Comparison of ENCODE assay signal across 8 cellular contexts in genomic region chr15:81292516-81293001, GRCh38. TPM values are rescaled to one million over a fixed set of nuclear protein-coding genes. Genes with fewer than 3 reads are reported as not detected.
DNase-seq lines count a peak whose midpoint lies in the region; ATAC-seq and TF ChIP-seq lines count a peak whose summit lies in the region.

No MANE protein-coding gene starts in this region.

- H3K27me3 ChIP-seq in endodermal cell (ENCODE audit: control insufficient read depth, insufficient read depth, low read length, poor library complexity, severe bottlenecking) = no peaks in the 10 kb centered on the region
- peaks cover 23% of the 10 kb centered on the region for H3K27me3 ChIP-seq in HAP-1 (ENCODE audit: low read depth)

- CTCF ChIA-PET in activated naive CD4-positive, alpha-beta T cell treated with anti-CD3 and anti-CD28 coated beads, Interleukin-2, amount 10 ng/mL, durations not matched to agents 7 days and 5 days (lab: Charles Lee) = interaction anchor here (0.8 to 14.7 kb wide), 5 partner anchors 10 to 44 kb away, joined by 3 to 202 read pairs (median 4); no protein-coding TSS in a partner anchor
- CTCF ChIA-PET in MCF 10A (lab: Yijun Ruan, JAX) = interaction anchor here (1.4 to 4.8 kb wide), 3 partner anchors 17 to 118 kb away, joined by 3 to 33 read pairs (median 5); no protein-coding TSS in a partner anchor

- H3K4me1 Mint-ChIP-seq in activated naive CD4-positive, alpha-beta T cell treated with anti-CD3 and anti-CD28 coated beads, Interleukin-2, amount 10 ng/mL, durations not matched to agents 7 days and 5 days = peaks cover 79% of the 10 kb centered on the region
- peaks cover 7% of the 10 kb centered on the region for H3K4me1 Mint-ChIP-seq in endodermal cell
- peaks cover 11% of the 10 kb centered on the region for H3K4me1 Mint-ChIP-seq in MCF 10A (ENCODE audit: insufficient read depth, unreplicated experiment)

- no peaks in the 10 kb centered on the region for H3K4me1 ChIP-seq in endodermal cell (ENCODE audit: control insufficient read depth, insufficient read depth, low read length)
- H3K4me1 ChIP-seq in HAP-1 = no peaks in the 10 kb centered on the region

- H3K27ac Mint-ChIP-seq in activated naive CD4-positive, alpha-beta T cell treated with anti-CD3 and anti-CD28 coated beads, Interleukin-2, amount 10 ng/mL, durations not matched to agents 7 days and 5 days = peak overlapping the region; percentile 99
- no peak overlapping the region for H3K27ac Mint-ChIP-seq in endodermal cell
- H3K27ac Mint-ChIP-seq in MCF 10A (ENCODE audit: low read depth, unreplicated experiment) = no peak overlapping the region

- no TSS peak for BruUV-seq in MCF 10A (replicated peaks; lab: Mats Ljungman, UMichigan)

- no peak overlapping the region for H3K27ac ChIP-seq in endodermal cell (ENCODE audit: low read depth, low read length)

- intact Hi-C loops in left cardiac atrium (cut with DNase I) (no loop called here), left ventricle myocardium superior (cut with micrococcal nuclease) (no loop called here), MCF 10A (cut with micrococcal nuclease) (no loop called here)

- no peak for ATAC-seq in left cardiac atrium
- ATAC-seq in left ventricle myocardium superior = no peak
- peak; percentile 43 for ATAC-seq in HG03175 (IDR thresholded peaks at IDR 0.05; ENCODE audit: unreplicated experiment)

- peak overlapping the region; percentile 100 for H3K4me3 Mint-ChIP-seq in activated naive CD4-positive, alpha-beta T cell treated with anti-CD3 and anti-CD28 coated beads, Interleukin-2, amount 10 ng/mL, durations not matched to agents 7 days and 5 days
- H3K4me3 Mint-ChIP-seq in endodermal cell (no peak overlapping the region), MCF 10A (ENCODE audit: unreplicated experiment) (no peak overlapping the region)

- no peaks in the 10 kb centered on the region for H3K27me3 Mint-ChIP-seq in activated naive CD4-positive, alpha-beta T cell treated with anti-CD3 and anti-CD28 coated beads, Interleukin-2, amount 10 ng/mL, durations not matched to agents 7 days and 5 days
- H3K27me3 Mint-ChIP-seq in endodermal cell (ENCODE audit: insufficient read depth) (peaks cover 29% of the 10 kb centered on the region), MCF 10A (ENCODE audit: insufficient read depth, unreplicated experiment) (no peaks in the 10 kb centered on the region)

- H3K9me3 Mint-ChIP-seq in activated naive CD4-positive, alpha-beta T cell treated with anti-CD3 and anti-CD28 coated beads, Interleukin-2, amount 10 ng/mL, durations not matched to agents 7 days and 5 days = no peaks in the 10 kb centered on the region
- H3K9me3 Mint-ChIP-seq in endodermal cell (no peaks in the 10 kb centered on the region), MCF 10A (ENCODE audit: unreplicated experiment) (no peaks in the 10 kb centered on the region)

- H3K36me3 ChIP-seq in endodermal cell (ENCODE audit: control insufficient read depth, insufficient read depth, low read length) = no peaks in the 10 kb centered on the region
- H3K36me3 ChIP-seq in HAP-1 (replicated peaks) = no peaks in the 10 kb centered on the region

- TF ChIP-seq CTCF in endodermal cell (conservative IDR thresholded peaks at IDR 0.05) (no peak), MCF 10A (IDR thresholded peaks at IDR 0.05; ENCODE audit: unreplicated experiment) (no peak)

- in situ Hi-C loops in HAP-1 (cut with MboI; ENCODE audit: low sequenced_read_pairs) = no loop called here

- H3K4me3 ChIP-seq in endodermal cell (ENCODE audit: low read length) = no peak overlapping the region
- no peak overlapping the region for H3K4me3 ChIP-seq in HAP-1

- POLR2A ChIA-PET in MCF 10A (lab: Yijun Ruan, JAX) = no interaction called here

- DNase-seq in left cardiac atrium = peak; percentile 43
- no peak for DNase-seq in left ventricle myocardium superior
- DNase-seq in activated naive CD4-positive, alpha-beta T cell treated with anti-CD3 and anti-CD28 coated beads, Interleukin-2, amount 10 ng/mL, durations not matched to agents 7 days and 5 days = peak; percentile 66
- no peak for DNase-seq in NCI-H2029 treated with DMSO at 0.1 percent for 48 hours (lab: John Stamatoyannopoulos, UW)
- DNase-seq in endodermal cell = no peak
- DNase-seq in HAP-1 (ENCODE audit: low spot score in 2 of 2) = no peak
- DNase-seq in MCF 10A (ENCODE audit: unreplicated experiment) = no peak

- WGBS in endodermal cell (ENCODE audit: insufficient coverage in 1 of 2, insufficient read length in 1 of 2), 2 experiments = 90 to 94% methylated on average over 5 to 12 of the region's 12 CpGs

- peaks cover 34% of the 10 kb centered on the region for H3K36me3 Mint-ChIP-seq in activated naive CD4-positive, alpha-beta T cell treated with anti-CD3 and anti-CD28 coated beads, Interleukin-2, amount 10 ng/mL, durations not matched to agents 7 days and 5 days
- H3K36me3 Mint-ChIP-seq in endodermal cell (ENCODE audit: low read depth) = no peaks in the 10 kb centered on the region
- no peaks in the 10 kb centered on the region for H3K36me3 Mint-ChIP-seq in MCF 10A (ENCODE audit: insufficient read depth, unreplicated experiment)

- H3K9ac ChIP-seq in endodermal cell (ENCODE audit: extremely low read depth, low read length, poor library complexity, severe bottlenecking) = no peak overlapping the region

- H3K9me3 ChIP-seq in endodermal cell (ENCODE audit: control insufficient read depth, low read length) = no peaks in the 10 kb centered on the region
- no peaks in the 10 kb centered on the region for H3K9me3 ChIP-seq in HAP-1

RNA-seq across cellular contexts. Expression of gene STARD5, which starts 31.4 kb away (rescaled TPM):
- total RNA-seq in left cardiac atrium = 1 to 10 TPM; 2.0 to 5.7 TPM
- 1.8 TPM for total RNA-seq in left ventricle myocardium superior
- total RNA-seq in endodermal cell = 1 to 10 TPM; 2.0 to 5.4 TPM
- polyA plus RNA-seq in endodermal cell (2013, experiment 1 of 2) = 5.0 TPM
- polyA plus RNA-seq in endodermal cell (2013, experiment 2 of 2) = 5.5 TPM
- total RNA-seq in MCF 10A (2022) = 2.0 and 3.4 TPM in 2 replicates

Comparison
In these comparisons a context has a peak if more than half of its experiments do, and no peak if none do; other contexts are left out.
1. DNase-seq: peak in left cardiac atrium (single experiment) and activated naive CD4-positive, alpha-beta T cell treated with anti-CD3 and anti-CD28 coated beads, Interleukin-2, amount 10 ng/mL, durations not matched to agents 7 days and 5 days (single experiment); none in left ventricle myocardium superior (single experiment), NCI-H2029 treated with DMSO at 0.1 percent for 48 hours (single experiment), endodermal cell (single experiment), HAP-1 (0 of 2) and MCF 10A (single experiment).